Comparison of ENCODE assay signal across 1 cellular context in the genomic region with DNA sequence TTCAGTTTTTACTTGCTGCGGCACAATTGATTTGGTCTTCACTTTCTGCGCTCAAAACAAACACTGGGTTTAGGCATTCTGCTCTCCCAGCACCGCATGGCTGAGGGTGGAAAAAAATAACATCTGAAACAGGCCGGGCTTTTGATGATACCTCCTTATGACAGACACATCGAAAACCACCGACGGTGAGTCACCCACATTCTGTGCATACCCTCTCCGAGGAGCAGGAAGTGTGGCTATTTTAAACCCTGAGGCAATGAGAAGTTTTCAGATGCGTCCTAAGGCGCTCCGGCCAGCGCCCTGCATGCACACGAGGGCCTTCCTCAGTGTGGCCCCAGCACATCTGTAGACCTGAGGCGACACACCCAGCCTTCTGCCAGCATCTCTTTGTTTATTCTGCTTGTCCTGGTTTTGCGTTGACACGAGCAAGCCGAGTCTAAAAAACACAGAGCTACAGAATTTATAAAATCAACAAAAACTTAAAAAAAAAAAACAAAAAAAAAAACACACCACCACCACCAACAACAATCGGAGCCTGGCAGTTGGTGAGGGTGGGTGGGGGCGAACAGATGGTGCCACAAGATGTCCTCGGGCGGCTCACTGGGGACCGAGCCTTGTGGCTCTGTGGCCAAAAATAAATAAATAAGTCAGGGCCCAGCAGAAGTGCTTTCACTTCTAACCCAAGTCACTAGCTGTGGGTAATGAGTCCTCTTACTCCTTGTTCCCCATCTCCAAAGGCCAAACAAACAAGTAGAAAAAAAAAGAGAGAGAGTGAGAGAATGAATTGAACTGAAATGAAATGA.
TF ChIP-seq lines count a peak whose summit lies in the region.

No MANE protein-coding gene starts in this region.

TF ChIP-seq in K562, 482 proteins besides CTCF, POLR2A, EP300 and RAD21 (continued from another document and continues in another):
- TF ChIP-seq GTF2E2 (tag; IDR thresholded peaks at IDR 0.05) = no peak; the same call in none of the 2 replicates
- TF ChIP-seq, protein P1, sequence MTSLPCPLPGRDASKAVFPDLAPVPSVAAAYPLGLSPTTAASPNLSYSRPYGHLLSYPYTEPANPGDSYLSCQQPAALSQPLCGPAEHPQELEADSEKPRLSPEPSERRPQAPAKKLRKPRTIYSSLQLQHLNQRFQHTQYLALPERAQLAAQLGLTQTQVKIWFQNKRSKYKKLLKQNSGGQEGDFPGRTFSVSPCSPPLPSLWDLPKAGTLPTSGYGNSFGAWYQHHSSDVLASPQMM (CRISPR knock-in tag; IDR thresholded peaks at IDR 0.05) = no peak
- TF ChIP-seq HDAC2 (IDR thresholded peaks at IDR 0.05) = 0 out of 2 replicates have a peak, but pooled peaks have one; percentile 30
- TF ChIP-seq NFE2 (IDR thresholded peaks at IDR 0.05; ENCODE audit: low read depth) = 0 out of 2 replicates have a peak, but pooled peaks have one; percentile 34
- TF ChIP-seq, protein P2, sequence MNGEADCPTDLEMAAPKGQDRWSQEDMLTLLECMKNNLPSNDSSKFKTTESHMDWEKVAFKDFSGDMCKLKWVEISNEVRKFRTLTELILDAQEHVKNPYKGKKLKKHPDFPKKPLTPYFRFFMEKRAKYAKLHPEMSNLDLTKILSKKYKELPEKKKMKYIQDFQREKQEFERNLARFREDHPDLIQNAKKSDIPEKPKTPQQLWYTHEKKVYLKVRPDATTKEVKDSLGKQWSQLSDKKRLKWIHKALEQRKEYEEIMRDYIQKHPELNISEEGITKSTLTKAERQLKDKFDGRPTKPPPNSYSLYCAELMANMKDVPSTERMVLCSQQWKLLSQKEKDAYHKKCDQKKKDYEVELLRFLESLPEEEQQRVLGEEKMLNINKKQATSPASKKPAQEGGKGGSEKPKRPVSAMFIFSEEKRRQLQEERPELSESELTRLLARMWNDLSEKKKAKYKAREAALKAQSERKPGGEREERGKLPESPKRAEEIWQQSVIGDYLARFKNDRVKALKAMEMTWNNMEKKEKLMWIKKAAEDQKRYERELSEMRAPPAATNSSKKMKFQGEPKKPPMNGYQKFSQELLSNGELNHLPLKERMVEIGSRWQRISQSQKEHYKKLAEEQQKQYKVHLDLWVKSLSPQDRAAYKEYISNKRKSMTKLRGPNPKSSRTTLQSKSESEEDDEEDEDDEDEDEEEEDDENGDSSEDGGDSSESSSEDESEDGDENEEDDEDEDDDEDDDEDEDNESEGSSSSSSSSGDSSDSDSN (IDR thresholded peaks at IDR 0.05; ENCODE audit: borderline replicate concordance in 1 of 2, low read depth in 2 of 2, low read length in 2 of 2) = 0 out of 4 replicates have a peak, but pooled peaks of 1 of the 2 experiments have one; percentile 29
- TF ChIP-seq EHMT2 (IDR thresholded peaks at IDR 0.05) = no peak
- TF ChIP-seq MBD1 (CRISPR knock-in tag; IDR thresholded peaks at IDR 0.05) = peak; percentile 81
- no peak for TF ChIP-seq SMARCB1 (IDR thresholded peaks at IDR 0.05; ENCODE audit: insufficient read length, low read depth)
- no peak for TF ChIP-seq CEBPZ (IDR thresholded peaks at IDR 0.05; ENCODE audit: borderline replicate concordance, low read depth, low read length)
- TF ChIP-seq TEAD1 (CRISPR knock-in tag; IDR thresholded peaks at IDR 0.05) = peak; percentile 89 to 100
- TF ChIP-seq HDAC1 (IDR thresholded peaks at IDR 0.05) = no peak
- peak; percentile 74 for TF ChIP-seq SMARCA4 (IDR thresholded peaks at IDR 0.05)
- no peak for TF ChIP-seq SRF (CRISPR knock-in tag; IDR thresholded peaks at IDR 0.05)
- peak; percentile 40; the same call in 1 of the 2 replicates for TF ChIP-seq E2F1 (CRISPR knock-in tag; IDR thresholded peaks at IDR 0.05)
- TF ChIP-seq RBM15 (IDR thresholded peaks at IDR 0.05; ENCODE audit: insufficient read depth, low read length) = no peak
- TF ChIP-seq TEAD2 (tag; IDR thresholded peaks at IDR 0.05) = peak; percentile 11; the same call in 1 of the 2 replicates
- TF ChIP-seq PHF21A (IDR thresholded peaks at IDR 0.05; ENCODE audit: borderline replicate concordance, low read depth) = no peak
- TF ChIP-seq JUN (IDR thresholded peaks at IDR 0.05; ENCODE audit: borderline replicate concordance, low read depth, low read length) = peak; percentile 95
- peak; percentile 87; the same call in 1 of the 2 replicates for TF ChIP-seq JUN (CRISPR knock-in tag; IDR thresholded peaks at IDR 0.05; ENCODE audit: borderline replicate concordance)
- TF ChIP-seq PHB2 (IDR thresholded peaks at IDR 0.05; ENCODE audit: low read depth) = no peak
- no peak for TF ChIP-seq SIN3A (IDR thresholded peaks at IDR 0.05; ENCODE audit: borderline replicate concordance in 2 of 2, control insufficient read depth in 1 of 2, low read depth in 2 of 2, low read length in 2 of 2)
- 0 out of 2 replicates have a peak, but pooled peaks have one; percentile 76 for TF ChIP-seq NR3C1 (CRISPR knock-in tag; IDR thresholded peaks at IDR 0.05)
- TF ChIP-seq AFF4 (CRISPR knock-in tag; IDR thresholded peaks at IDR 0.05) = no peak
- TF ChIP-seq, protein P3, sequence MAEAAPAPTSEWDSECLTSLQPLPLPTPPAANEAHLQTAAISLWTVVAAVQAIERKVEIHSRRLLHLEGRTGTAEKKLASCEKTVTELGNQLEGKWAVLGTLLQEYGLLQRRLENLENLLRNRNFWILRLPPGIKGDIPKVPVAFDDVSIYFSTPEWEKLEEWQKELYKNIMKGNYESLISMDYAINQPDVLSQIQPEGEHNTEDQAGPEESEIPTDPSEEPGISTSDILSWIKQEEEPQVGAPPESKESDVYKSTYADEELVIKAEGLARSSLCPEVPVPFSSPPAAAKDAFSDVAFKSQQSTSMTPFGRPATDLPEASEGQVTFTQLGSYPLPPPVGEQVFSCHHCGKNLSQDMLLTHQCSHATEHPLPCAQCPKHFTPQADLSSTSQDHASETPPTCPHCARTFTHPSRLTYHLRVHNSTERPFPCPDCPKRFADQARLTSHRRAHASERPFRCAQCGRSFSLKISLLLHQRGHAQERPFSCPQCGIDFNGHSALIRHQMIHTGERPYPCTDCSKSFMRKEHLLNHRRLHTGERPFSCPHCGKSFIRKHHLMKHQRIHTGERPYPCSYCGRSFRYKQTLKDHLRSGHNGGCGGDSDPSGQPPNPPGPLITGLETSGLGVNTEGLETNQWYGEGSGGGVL (CRISPR knock-in tag; IDR thresholded peaks at IDR 0.05) = no peak
- TF ChIP-seq HSF4 (CRISPR knock-in tag; IDR thresholded peaks at IDR 0.05; ENCODE audit: borderline replicate concordance) = no peak
- TF ChIP-seq PRPF4 (IDR thresholded peaks at IDR 0.05; ENCODE audit: insufficient read depth, low read depth, low read length, poor library complexity, severe bottlenecking) = no peak
- no peak for TF ChIP-seq SIN3B (IDR thresholded peaks at IDR 0.05; ENCODE audit: low read depth)
- TF ChIP-seq MEIS2 (IDR thresholded peaks at IDR 0.05; ENCODE audit: partially characterized antibody) = peak; percentile 53
- peak; percentile 95 for TF ChIP-seq ATF3 (IDR thresholded peaks at IDR 0.05)
- peak; percentile 96 for TF ChIP-seq ATF3 (CRISPR knock-in tag; conservative IDR thresholded peaks at IDR 0.05)
- no peak for TF ChIP-seq KLF6 (CRISPR knock-in tag; IDR thresholded peaks at IDR 0.05; ENCODE audit: borderline replicate concordance)
- peak; percentile 87 for TF ChIP-seq SMAD4 (CRISPR knock-in tag; conservative IDR thresholded peaks at IDR 0.05)
- peak; percentile 76 for TF ChIP-seq JUNB (CRISPR knock-in tag; conservative IDR thresholded peaks at IDR 0.05)
- TF ChIP-seq ELF1 (tag; IDR thresholded peaks at IDR 0.05) = no peak
- peak; percentile 90 for TF ChIP-seq ZNF395 (CRISPR knock-in tag; IDR thresholded peaks at IDR 0.05)
- peak; percentile 81 for TF ChIP-seq SETDB1 (IDR thresholded peaks at IDR 0.05; ENCODE audit: low read length)
